ENCODE assay signal across 34 cellular contexts in genomic region chr13:113232208-113233003, GRCh38. TPM values are rescaled to one million over a fixed set of nuclear protein-coding genes. Genes with fewer than 3 reads are reported as not detected.
DNase-seq lines count a peak whose midpoint lies in the region; ATAC-seq, FAIRE-seq and TF ChIP-seq lines count a peak whose summit lies in the region.
"Had no signal": no experiment of that assay in that cellular context is flagged by ENCODE, and none has a peak within 500 bp of the region (broad histone marks: within the 10 kb centered on the region; RNA-seq: fewer than 3 reads in every experiment).

No MANE protein-coding gene starts in this region.

- H3K36me3 Mint-ChIP-seq in MCF 10A (ENCODE audit: insufficient read depth, unreplicated experiment), result peaks cover 88% of the 10 kb centered on the region
- H3K36me3 Mint-ChIP-seq in stimulated activated effector memory CD8-positive, alpha-beta T cell treated with anti-CD3 and anti-CD28 coated beads, Interleukin-12 subunit alpha, Interleukin-12 subunit beta, amount 100 ng/mL, for 72 hours, result peaks cover 82% of the 10 kb centered on the region
- H3K36me3 Mint-ChIP-seq in natural killer cell treated with Interleukin-12 subunit alpha and Interleukin-12 subunit beta and Interleukin-15 and Interleukin-18, amount 100 ng/mL, for 72 hours, result peaks cover 28% of the 10 kb centered on the region

- DNase-seq in breast epithelium (ENCODE audit: low spot score in 2 of 2) (no peak), MCF 10A (ENCODE audit: unreplicated experiment) (no peak), GM12878 (ENCODE audit: low read depth, low spot score) (no peak), left ventricle myocardium inferior (no peak), retina (no peak), dorsolateral prefrontal cortex (no peak)
- no peak for DNase-seq in stimulated activated effector memory CD8-positive, alpha-beta T cell treated with anti-CD3 and anti-CD28 coated beads, Interleukin-12 subunit alpha, Interleukin-12 subunit beta, amount 100 ng/mL, for 72 hours (ENCODE audit: low spot score in 2 of 2)
- DNase-seq in natural killer cell treated with Interleukin-12 subunit alpha and Interleukin-12 subunit beta and Interleukin-15 and Interleukin-18, amount 100 ng/mL, for 72 hours (ENCODE audit: low spot score), result no peak
- DNase-seq: activated CD4-positive, CD25-positive, alpha-beta regulatory T cell treated with anti-CD3 and anti-CD28 coated beads, Interleukin-2, amount 50 U/mL, for 72 hours; activated CD8-positive, alpha-beta memory T cell treated with anti-CD3 and anti-CD28 coated beads, Interleukin-2, amount 50 U/mL, for 48 hours; activated CD8-positive, alpha-beta T cell treated with anti-CD3 and anti-CD28 coated beads for 36 hours; activated effector memory CD4-positive, alpha-beta T cell treated with Interleukin-2 at 50 U/mL for 16 hours; activated naive CD8-positive, alpha-beta T cell treated with anti-CD3 and anti-CD28 coated beads, Interleukin-2, amount 10 ng/mL, durations not matched to agents 7 days and 5 days; Calu3; effector memory CD4-positive, alpha-beta T cell; glutamatergic neuron; midbrain; natural killer cell; NCI-H1092; NCI-H187 treated with DMSO at 0.1 percent for 48 hours; NCI-H524 treated with DMSO at 0.1 percent for 48 hours; ovary; SHP77; stomach had no signal

- no peaks in the 10 kb centered on the region for H4K20me1 ChIP-seq in GM12878 (ENCODE audit: control insufficient read depth, insufficient read depth)

- no peaks in the 10 kb centered on the region for H3K4me1 ChIP-seq in breast epithelium
- no peaks in the 10 kb centered on the region for H3K4me1 ChIP-seq in GM12878 (ENCODE audit: control insufficient read depth, insufficient read depth, low read length)
- peaks cover 5% of the 10 kb centered on the region for H3K4me1 ChIP-seq in left ventricle myocardium inferior
- H3K4me1 ChIP-seq: ascending aorta, left lung, stomach had no signal

- H3K27ac ChIP-seq in breast epithelium (no peak overlapping the region), GM12878 (ENCODE audit: control insufficient read depth, insufficient read depth) (no peak overlapping the region), left ventricle myocardium inferior (replicated peaks) (peak overlapping the region; percentile 5), dorsolateral prefrontal cortex (peak overlapping the region in 1 of 59 donors; percentile 52)
- H3K27ac ChIP-seq: ascending aorta, cardiac muscle cell, coronary artery, left lung, ovary, stomach had no signal

- TF ChIP-seq CTCF in breast epithelium (IDR thresholded peaks at IDR 0.05) (no peak), MCF 10A (IDR thresholded peaks at IDR 0.05; ENCODE audit: unreplicated experiment) (no peak), GM12878 (IDR thresholded peaks at IDR 0.05 in 2 of 3, conservative IDR thresholded peaks at IDR 0.05 in 1 of 3; ENCODE audit: control insufficient read depth in 2 of 3, extremely low read depth in 1 of 3, insufficient read depth in 1 of 3, low read depth in 3 of 3, low read length in 3 of 3) (no peak), left ventricle myocardium inferior (IDR thresholded peaks at IDR 0.05; ENCODE audit: borderline replicate concordance) (no peak), dorsolateral prefrontal cortex (IDR thresholded peaks at IDR 0.05 in 54 of 56, conservative IDR thresholded peaks at IDR 0.05 in 2 of 56; ENCODE audit: low read depth in 1 of 56, partially characterized antibody in 56 of 56) (no peak)

- no peak for ATAC-seq in GM12878
- no peak for ATAC-seq in stimulated activated effector memory CD8-positive, alpha-beta T cell treated with anti-CD3 and anti-CD28 coated beads, Interleukin-12 subunit alpha, Interleukin-12 subunit beta, amount 100 ng/mL, for 72 hours
- ATAC-seq in natural killer cell treated with Interleukin-12 subunit alpha and Interleukin-12 subunit beta and Interleukin-15 and Interleukin-18, amount 100 ng/mL, for 72 hours, result no peak
- ATAC-seq: activated CD8-positive, alpha-beta T cell treated with anti-CD3 and anti-CD28 coated beads for 36 hours; esophagus mucosa; left lung had no signal

- TF ChIP-seq POLR2A in breast epithelium (IDR thresholded peaks at IDR 0.05) (no peak), GM12878 (IDR thresholded peaks at IDR 0.05; ENCODE audit: low read depth, low read length) (peak; percentile 17; the same call in 1 of the 2 replicates)

- no peak overlapping the region for H3K4me2 ChIP-seq in GM12878 (ENCODE audit: control insufficient read depth, insufficient read depth)
- H3K4me2 ChIP-seq: smooth muscle cell had no signal

- SMC1A ChIA-PET in GM12878 (lab: Charles Lee; ENCODE audit: uncharacterized antibody, unreplicated experiment), result no interaction called here

- H3K27ac Mint-ChIP-seq in MCF 10A (ENCODE audit: low read depth, unreplicated experiment), result no peak overlapping the region
- peak overlapping the region; percentile 84 for H3K27ac Mint-ChIP-seq in stimulated activated effector memory CD8-positive, alpha-beta T cell treated with anti-CD3 and anti-CD28 coated beads, Interleukin-12 subunit alpha, Interleukin-12 subunit beta, amount 100 ng/mL, for 72 hours
- H3K27ac Mint-ChIP-seq in natural killer cell treated with Interleukin-12 subunit alpha and Interleukin-12 subunit beta and Interleukin-15 and Interleukin-18, amount 100 ng/mL, for 72 hours, result no peak overlapping the region
- H3K27ac Mint-ChIP-seq: activated CD8-positive, alpha-beta T cell treated with anti-CD3 and anti-CD28 coated beads for 36 hours; activated naive CD8-positive, alpha-beta T cell treated with anti-CD3 and anti-CD28 coated beads, Interleukin-2, amount 10 ng/mL, durations not matched to agents 7 days and 5 days; T-helper 2 cell treated with Interferon-gamma antibody and Interleukin-4, amounts not matched to agents 5 μg/mL and 100 μg/mL, for 36 hours had no signal

- CTCF ChIA-PET in MCF 10A (lab: Yijun Ruan, JAX) (no interaction called here), GM12878 (lab: Yijun Ruan, JAX) (no interaction called here)

- H3K4me3 Mint-ChIP-seq in MCF 10A (ENCODE audit: unreplicated experiment), result no peak overlapping the region
- H3K4me3 Mint-ChIP-seq in stimulated activated effector memory CD8-positive, alpha-beta T cell treated with anti-CD3 and anti-CD28 coated beads, Interleukin-12 subunit alpha, Interleukin-12 subunit beta, amount 100 ng/mL, for 72 hours, result no peak overlapping the region
- H3K4me3 Mint-ChIP-seq in natural killer cell treated with Interleukin-12 subunit alpha and Interleukin-12 subunit beta and Interleukin-15 and Interleukin-18, amount 100 ng/mL, for 72 hours, result no peak overlapping the region
- H3K4me3 Mint-ChIP-seq: activated CD8-positive, alpha-beta T cell treated with anti-CD3 and anti-CD28 coated beads for 36 hours; activated naive CD8-positive, alpha-beta T cell treated with anti-CD3 and anti-CD28 coated beads, Interleukin-2, amount 10 ng/mL, durations not matched to agents 7 days and 5 days; natural killer cell; T-helper 2 cell treated with Interferon-gamma antibody and Interleukin-4, amounts not matched to agents 5 μg/mL and 100 μg/mL, for 36 hours had no signal

- RAD21 ChIA-PET in GM12878 (lab: Charles Lee; ENCODE audit: unreplicated experiment), result no interaction called here

- 86% methylated on average over 17 of the region's 18 CpGs for WGBS in GM12878 (ENCODE audit: insufficient coverage, insufficient replicate concordance, low lambda C conversion rate, missing lambda C conversion rate)

- H3K4me3 ChIP-seq in breast epithelium (peak overlapping the region in 2 of 3 donors; percentile 8 to 33), GM12878 (no peak overlapping the region), left ventricle myocardium inferior (no peak overlapping the region), dorsolateral prefrontal cortex (no peak overlapping the region)
- H3K4me3 ChIP-seq: ascending aorta, cardiac muscle cell, coronary artery, left lung, ovary, smooth muscle cell, stomach had no signal

- in situ Hi-C loops in GM12878 (cut with MboI), result no loop called here

- TF ChIP-seq EP300 in GM12878 (IDR thresholded peaks at IDR 0.05; ENCODE audit: borderline replicate concordance in 1 of 2, control insufficient read depth in 1 of 2, low read depth in 2 of 2, low read length in 2 of 2), result no peak

- H3K9me3 Mint-ChIP-seq in MCF 10A (ENCODE audit: unreplicated experiment), result no peaks in the 10 kb centered on the region
- no peaks in the 10 kb centered on the region for H3K9me3 Mint-ChIP-seq in stimulated activated effector memory CD8-positive, alpha-beta T cell treated with anti-CD3 and anti-CD28 coated beads, Interleukin-12 subunit alpha, Interleukin-12 subunit beta, amount 100 ng/mL, for 72 hours
- no peaks in the 10 kb centered on the region for H3K9me3 Mint-ChIP-seq in natural killer cell treated with Interleukin-12 subunit alpha and Interleukin-12 subunit beta and Interleukin-15 and Interleukin-18, amount 100 ng/mL, for 72 hours
- H3K9me3 Mint-ChIP-seq: activated CD8-positive, alpha-beta T cell treated with anti-CD3 and anti-CD28 coated beads for 36 hours; activated naive CD8-positive, alpha-beta T cell treated with anti-CD3 and anti-CD28 coated beads, Interleukin-2, amount 10 ng/mL, durations not matched to agents 7 days and 5 days; natural killer cell; T-helper 2 cell treated with Interferon-gamma antibody and Interleukin-4, amounts not matched to agents 5 μg/mL and 100 μg/mL, for 36 hours had no signal

- H3K27me3 Mint-ChIP-seq in MCF 10A (ENCODE audit: insufficient read depth, unreplicated experiment), result no peaks in the 10 kb centered on the region
- H3K27me3 Mint-ChIP-seq in natural killer cell treated with Interleukin-12 subunit alpha and Interleukin-12 subunit beta and Interleukin-15 and Interleukin-18, amount 100 ng/mL, for 72 hours, result no peaks in the 10 kb centered on the region
- H3K27me3 Mint-ChIP-seq: activated CD8-positive, alpha-beta T cell treated with anti-CD3 and anti-CD28 coated beads for 36 hours; activated naive CD8-positive, alpha-beta T cell treated with anti-CD3 and anti-CD28 coated beads, Interleukin-2, amount 10 ng/mL, durations not matched to agents 7 days and 5 days had no signal

- no peaks in the 10 kb centered on the region for H3K4me1 Mint-ChIP-seq in MCF 10A (ENCODE audit: insufficient read depth, unreplicated experiment)
- peaks cover 7% of the 10 kb centered on the region for H3K4me1 Mint-ChIP-seq in stimulated activated effector memory CD8-positive, alpha-beta T cell treated with anti-CD3 and anti-CD28 coated beads, Interleukin-12 subunit alpha, Interleukin-12 subunit beta, amount 100 ng/mL, for 72 hours
- peaks cover 3 to 6% of the 10 kb centered on the region in 2 donors for H3K4me1 Mint-ChIP-seq in natural killer cell treated with Interleukin-12 subunit alpha and Interleukin-12 subunit beta and Interleukin-15 and Interleukin-18, amount 100 ng/mL, for 72 hours (ENCODE audit: low read depth in 2 of 2)

- intact Hi-C loops in breast epithelium (cut with DNase I; ENCODE audit: low total_unique reads), result no loop called here
- intact Hi-C loops in MCF 10A (cut with micrococcal nuclease), result no loop called here
- intact Hi-C loops in GM12878 (cut with micrococcal nuclease; ENCODE audit: unreplicated experiment), result no loop called here
- intact Hi-C loops in left ventricle myocardium inferior (cut with micrococcal nuclease), result no loop called here
- intact Hi-C loops in dorsolateral prefrontal cortex (cut with DNase I), result no loop called here

- no peak overlapping the region for H2AFZ ChIP-seq in GM12878 (ENCODE audit: control insufficient read depth, low read depth, low read length)

- no peaks in the 10 kb centered on the region for H3K9me3 ChIP-seq in breast epithelium
- H3K9me3 ChIP-seq in GM12878 (replicated peaks; ENCODE audit: control insufficient read depth, insufficient read depth, low read length), result no peaks in the 10 kb centered on the region
- no peaks in the 10 kb centered on the region for H3K9me3 ChIP-seq in left ventricle myocardium inferior (replicated peaks)
- H3K9me3 ChIP-seq: ascending aorta, left lung, ovary, stomach had no signal

- no peak overlapping the region for H3K9ac ChIP-seq in GM12878 (ENCODE audit: control insufficient read depth, insufficient read depth, low read length)

- no peak for TF ChIP-seq RAD21 in GM12878 (IDR thresholded peaks at IDR 0.05; ENCODE audit: insufficient read depth, low read depth, low read length)

- POLR2A ChIA-PET in MCF 10A (lab: Yijun Ruan, JAX) (interaction anchor here (0.6 to 1.0 kb wide), 2 partner anchors 9 to 78 kb away, joined by 3 read pairs; no protein-coding TSS in a partner anchor), GM12878 (lab: Charles Lee) (no interaction called here)

- BruUV-seq in MCF 10A (replicated peaks; lab: Mats Ljungman, UMichigan) (no TSS peak), GM12878 (replicated peaks; lab: Mats Ljungman, UMichigan) (no TSS peak)

- no peak for FAIRE-seq in GM12878 (lab: Jason Lieb, UNC)
- FAIRE-seq: A204.1, GM18507, islet of Langerhans had no signal

- H3K36me3 ChIP-seq in breast epithelium (peaks cover 6% of the 10 kb centered on the region), GM12878 (ENCODE audit: control insufficient read depth in 2 of 2, insufficient read depth in 2 of 2, low read length in 1 of 2) (peaks cover 9 to 25% of the 10 kb centered on the region in 2 experiments; a peak in 3 of 4 replicates), left ventricle myocardium inferior (peaks cover 86% of the 10 kb centered on the region)
- H3K36me3 ChIP-seq: ovary had no signal

- H3K27me3 ChIP-seq in breast epithelium, result no peaks in the 10 kb centered on the region
- no peaks in the 10 kb centered on the region for H3K27me3 ChIP-seq in GM12878 (replicated peaks in 1 of 2; ENCODE audit: control insufficient read depth in 2 of 2, insufficient read depth in 2 of 2, low read length in 1 of 2)
- H3K27me3 ChIP-seq in left ventricle myocardium inferior (ENCODE audit: low read depth), result no peaks in the 10 kb centered on the region
- H3K27me3 ChIP-seq in dorsolateral prefrontal cortex, result no peaks in the 10 kb centered on the region
- H3K27me3 ChIP-seq: ascending aorta, cardiac muscle cell, left lung, ovary, stomach had no signal

- no peaks in the 10 kb centered on the region for H3K79me2 ChIP-seq in GM12878 (ENCODE audit: control insufficient read depth, insufficient read depth, low read length)

RNA-seq across cellular contexts. Expression of gene CUL4A, which starts 23.0 kb away (rescaled TPM):
- total RNA-seq in breast epithelium (100 to 1,000 TPM; 108 to 145 (median 142) TPM), MCF 10A (2022) (74.7 and 85.9 TPM in 2 replicates), GM12878 (2014; rRNA removed) (73.8 and 74.3 TPM in 2 replicates), GM12878 (2014; rRNA removed; fragmentation: Illumina TruSeq; extraction: Trizol) (50.1 and 50.8 TPM in 2 replicates), GM12878 (2021) (55.7 and 60.9 TPM in 2 replicates), left ventricle myocardium inferior (122 TPM), dorsolateral prefrontal cortex (10 to 100 TPM; 32.7 to 59.3 (median 45.6) TPM)
- 136 and 144 TPM in 2 replicates for total RNA-seq in GM12878 (2013; cell fraction: nucleolus; rRNA removed)
- 31.1 TPM for polyA plus RNA-seq in GM12878 (2011; ENCODE audit: low read depth)
- polyA plus RNA-seq in GM12878 (2011; rRNA removed) (40.1 and 42.3 TPM in 2 replicates), GM12878 (2014; fragmentation: Illumina TruSeq; extraction: Trizol) (45.1 and 48.0 TPM in 2 replicates), GM12878 (2014; fragmentation: Nextera tagmentation; extraction: Ambion mirVana) (10 to 100 TPM; 19.7 to 21.8 TPM), GM12878 (2014; rRNA removed) (60.4 and 60.9 TPM in 2 replicates), GM12878 (2016; fragmentation: Nextera tagmentation; extraction: Ambion mirVana) (10 to 100 TPM; 64.1 to 66.5 TPM)
- 30.7 and 37.1 TPM in 2 replicates for polyA plus RNA-seq in GM12878 (2011; cell fraction: cytosol; rRNA removed)
- polyA plus RNA-seq in GM12878 (2011; cell fraction: nucleus; rRNA removed), result 78.6 and 86.5 TPM in 2 replicates
- polyA plus RNA-seq in GM12878 (2012), result 40.8 and 43.4 TPM in 2 replicates
- 46.0 and 47.9 TPM in 2 replicates for polyA minus RNA-seq in GM12878 (2011; rRNA and poly(A)+ RNA removed)
- 10.2 and 13.0 TPM in 2 replicates for polyA minus RNA-seq in GM12878 (2011; cell fraction: cytosol; rRNA and poly(A)+ RNA removed)
- polyA minus RNA-seq in GM12878 (2011; cell fraction: nucleus; rRNA and poly(A)+ RNA removed), result 39.2 and 65.7 TPM in 2 replicates
- 10 to 100 TPM; 51.4 to 86.2 TPM for total RNA-seq in natural killer cell treated with Interleukin-12 subunit alpha and Interleukin-12 subunit beta and Interleukin-15 and Interleukin-18, amount 100 ng/mL, for 72 hours

RNA-seq across cellular contexts. Expression of gene PCID2, which starts 23.9 kb away (rescaled TPM):
- 10 to 100 TPM; 50.2 to 79.2 (median 76.7) TPM for total RNA-seq in breast epithelium
- 60.7 and 63.4 TPM in 2 replicates for total RNA-seq in MCF 10A (2022)
- total RNA-seq in GM12878 (2013; cell fraction: nucleolus; rRNA removed), result 259 and 265 TPM in 2 replicates
- total RNA-seq in GM12878 (2014; rRNA removed), result 53.5 and 61.0 TPM in 2 replicates
- total RNA-seq in GM12878 (2014; rRNA removed; fragmentation: Illumina TruSeq; extraction: Trizol), result 44.6 and 46.1 TPM in 2 replicates
- 37.0 and 37.6 TPM in 2 replicates for total RNA-seq in GM12878 (2021)
- 32.5 TPM for polyA plus RNA-seq in GM12878 (2011; ENCODE audit: low read depth)
- polyA plus RNA-seq in GM12878 (2011; rRNA removed), result 98.1 and 107 TPM in 2 replicates
- polyA plus RNA-seq in GM12878 (2011; cell fraction: cytosol; rRNA removed), result 47.3 and 48.2 TPM in 2 replicates
- 104 and 109 TPM in 2 replicates for polyA plus RNA-seq in GM12878 (2011; cell fraction: nucleus; rRNA removed)
- 39.0 and 42.4 TPM in 2 replicates for polyA plus RNA-seq in GM12878 (2012)
- polyA plus RNA-seq in GM12878 (2014; fragmentation: Illumina TruSeq; extraction: Trizol), result 47.2 and 57.0 TPM in 2 replicates
- 10 to 100 TPM; 65.4 to 71.8 TPM for polyA plus RNA-seq in GM12878 (2014; fragmentation: Nextera tagmentation; extraction: Ambion mirVana)
- 48.3 and 54.4 TPM in 2 replicates for polyA plus RNA-seq in GM12878 (2014; rRNA removed)
- polyA plus RNA-seq in GM12878 (2016; fragmentation: Nextera tagmentation; extraction: Ambion mirVana), result 10 to 100 TPM; 62.1 to 70.0 TPM
- 53.5 and 76.1 TPM in 2 replicates for polyA minus RNA-seq in GM12878 (2011; rRNA and poly(A)+ RNA removed)
- 15.5 and 16.0 TPM in 2 replicates for polyA minus RNA-seq in GM12878 (2011; cell fraction: cytosol; rRNA and poly(A)+ RNA removed)
- 49.1 and 52.4 TPM in 2 replicates for polyA minus RNA-seq in GM12878 (2011; cell fraction: nucleus; rRNA and poly(A)+ RNA removed)
- 54.5 TPM for total RNA-seq in left ventricle myocardium inferior
- total RNA-seq in dorsolateral prefrontal cortex, result 100 to 1,000 TPM in 1 of 120 experiments, 10 to 100 TPM in 119; 32.8 to 106 (median 48.0) TPM
- total RNA-seq in natural killer cell treated with Interleukin-12 subunit alpha and Interleukin-12 subunit beta and Interleukin-15 and Interleukin-18, amount 100 ng/mL, for 72 hours, result 10 to 100 TPM; 29.4 to 68.3 TPM

Comparison
In these comparisons a context has a peak if more than half of its experiments do, and no peak if none do; other contexts are left out.
1. H3K4me3 ChIP-seq: peak in breast epithelium (2 of 3); none in GM12878 (single experiment), left ventricle myocardium inferior (single experiment) and dorsolateral prefrontal cortex (0 of 59).